In the genomic region with DNA sequence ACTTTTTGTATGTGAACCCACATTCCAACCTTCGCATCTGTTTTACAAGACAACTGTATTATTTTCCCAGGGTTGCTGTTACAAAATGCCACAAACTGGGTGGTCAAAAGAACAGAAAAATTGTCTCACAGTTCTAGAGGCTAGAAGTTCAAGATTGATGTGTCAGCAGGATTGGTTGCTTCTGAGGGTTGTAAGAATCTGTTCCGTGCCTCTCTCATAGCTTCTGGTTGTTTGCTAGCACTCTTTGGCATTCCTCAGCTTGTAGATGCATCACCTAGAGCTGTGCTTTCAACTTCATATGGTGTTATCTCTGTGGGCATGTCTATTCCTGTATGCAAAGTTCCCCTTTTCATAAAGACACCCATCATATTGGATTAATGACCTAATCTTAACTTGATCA, we compare ENCODE assay signal across 31 cellular contexts.
"Had no signal": no experiment of that assay in that cellular context is flagged by ENCODE, and none has a peak within 500 bp of the region (broad histone marks: within the 10 kb centered on the region; RNA-seq: fewer than 3 reads in every experiment).

No MANE protein-coding gene starts in this region.

- H3K36me3 ChIP-seq: adrenal gland, ascending aorta, breast epithelium, cardiac muscle cell, colonic mucosa, esophagus squamous epithelium, gastroesophageal sphincter, heart right ventricle, WERI-Rb-1 had no signal

- H3K27me3 ChIP-seq: adrenal gland, ascending aorta, breast epithelium, cardiac muscle cell, colonic mucosa, esophagus squamous epithelium, gastroesophageal sphincter, heart right ventricle had no signal

- H3K4me1 ChIP-seq: adrenal gland, ascending aorta, breast epithelium, colonic mucosa, esophagus squamous epithelium, gastroesophageal sphincter, heart right ventricle had no signal

- ATAC-seq: activated CD4-positive, CD25-positive, alpha-beta regulatory T cell treated with anti-CD3 and anti-CD28 coated beads, Interleukin-2, amount 50 U/mL, for 24 hours; activated CD8-positive, alpha-beta T cell treated with anti-CD3 and anti-CD28 coated beads for 36 hours; activated naive CD8-positive, alpha-beta T cell treated with anti-CD3 and anti-CD28 coated beads, Interleukin-2, amount 50 U/mL, for 24 hours; activated T-cell treated with anti-CD3 and anti-CD28 coated beads, Interleukin-2, amount 50 U/mL, for 4 hours; activated T-helper 17 cell treated with anti-CD3 and anti-CD28 coated beads, Interleukin-2, amount 50 U/mL, for 72 hours; gastroesophageal sphincter; heart right ventricle had no signal

- H3K9me3 ChIP-seq: adrenal gland, ascending aorta, breast epithelium, colonic mucosa, esophagus squamous epithelium, gastroesophageal sphincter, heart right ventricle had no signal

- H3K4me3 ChIP-seq: adrenal gland, ascending aorta, breast epithelium, cardiac muscle cell, colonic mucosa, esophagus squamous epithelium, gastroesophageal sphincter, heart right ventricle had no signal

- DNase-seq: activated B cell treated with CpG ODN at 0.5 μM for 24 hours; activated CD4-positive, alpha-beta T cell treated with anti-CD3 and anti-CD28 coated beads for 48 hours; activated CD4-positive, alpha-beta T cell treated with anti-CD3 and anti-CD28 coated beads, Interleukin-2, amount 50 U/mL, for 1 hour; activated CD4-positive, alpha-beta T cell treated with anti-CD3 and anti-CD28 coated beads, Interleukin-2, amount 50 U/mL, for 48 hours; activated CD8-positive, alpha-beta memory T cell treated with anti-CD3 and anti-CD28 coated beads for 24 hours; activated CD8-positive, alpha-beta T cell treated with anti-CD3 and anti-CD28 coated beads for 36 hours; activated effector memory CD4-positive, alpha-beta T cell treated with Interleukin-2 at 50 U/mL for 16 hours; activated naive CD4-positive, alpha-beta T cell treated with anti-CD3 and anti-CD28 coated beads for 36 hours; activated naive CD8-positive, alpha-beta T cell treated with anti-CD3 and anti-CD28 coated beads for 36 hours; activated naive CD8-positive, alpha-beta T cell treated with anti-CD3 and anti-CD28 coated beads, Interleukin-2, amount 50 U/mL, for 24 hours; activated T-cell treated with anti-CD3 and anti-CD28 coated beads, Interleukin-2, amount 50 U/mL, for 4 hours; adrenal gland; central memory CD4-positive, alpha-beta T cell; cerebellar nuclear complex; colonic mucosa; effector CD8-positive, alpha-beta T cell; esophagus squamous epithelium; foreskin melanocyte; heart right ventricle; hippocampal formation; T1000; WERI-Rb-1 had no signal

- FAIRE-seq: endometrium, endothelial cell of umbilical vein had no signal

- H3K27ac ChIP-seq: adrenal gland, ascending aorta, breast epithelium, cardiac muscle cell, colonic mucosa, epithelial cell of prostate, esophagus squamous epithelium, gastroesophageal sphincter, heart right ventricle, WERI-Rb-1 had no signal
